Comparison of ENCODE assay signal across 13 cellular contexts in the genomic region with DNA sequence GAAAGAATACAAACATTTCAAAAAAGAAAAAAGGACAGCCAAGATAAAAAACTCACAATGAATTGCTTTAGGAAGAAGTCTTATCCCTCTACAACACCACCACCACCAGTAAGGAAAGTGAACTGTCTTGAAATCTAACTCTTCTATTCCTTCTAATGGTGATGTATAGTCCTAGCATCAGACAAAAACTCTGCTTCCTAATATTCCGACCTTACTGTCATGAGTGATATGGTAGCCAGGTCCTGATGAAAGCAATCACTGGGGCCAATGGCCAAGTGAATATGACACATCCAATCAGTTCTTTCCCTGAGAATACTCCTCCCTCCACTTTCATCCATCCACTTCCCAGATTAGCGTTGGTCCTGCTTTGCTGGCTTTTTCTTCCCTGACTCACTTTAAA. TPM values are rescaled to one million over a fixed set of nuclear protein-coding genes. Genes with fewer than 3 reads are reported as not detected.
A peak's percentile ranks its signal among the peaks of the same experiment; 100 is the strongest.
DNase-seq lines count a peak whose midpoint lies in the region; ATAC-seq and TF ChIP-seq lines count a peak whose summit lies in the region.
"Had no signal": no experiment of that assay in that cellular context is flagged by ENCODE, and none has a peak within 500 bp of the region (broad histone marks: within the 10 kb centered on the region; RNA-seq: fewer than 3 reads in every experiment).

No MANE protein-coding gene starts in this region.

- TF ChIP-seq CTCF in astrocyte of the cerebellum (IDR thresholded peaks at IDR 0.05; ENCODE audit: low read depth, low read length, missing control alignments) = no peak
- peak in 1 of 9 donors; percentile 6 for TF ChIP-seq CTCF in heart right ventricle (IDR thresholded peaks at IDR 0.05)

- no peak overlapping the region for H3K4me3 Mint-ChIP-seq in naive thymus-derived CD8-positive, alpha-beta T cell
- H3K4me3 Mint-ChIP-seq: CD4-positive, alpha-beta T cell; mesothelial cell of epicardium had no signal

- H3K4me3 ChIP-seq in H7 (ENCODE audit: insufficient read depth, low read depth, low read length) (no peak overlapping the region), astrocyte of the cerebellum (ENCODE audit: low read depth, low read length) (no peak overlapping the region), heart right ventricle (no peak overlapping the region), stomach smooth muscle (ENCODE audit: low read length in 2 of 2) (peak overlapping the region in 1 of 2 donors; percentile 50)

- peaks cover 6 to 27% (median 17%) of the 10 kb centered on the region in 9 donors for H3K4me1 ChIP-seq in heart right ventricle
- H3K4me1 ChIP-seq in stomach smooth muscle (ENCODE audit: control insufficient read depth, insufficient read depth, low read length) = peaks cover 12% of the 10 kb centered on the region

- peak overlapping the region in 8 of 10 donors; percentile 29 to 72 (median 56) for H3K27ac ChIP-seq in heart right ventricle
- H3K27ac ChIP-seq in stomach smooth muscle (ENCODE audit: low read length) = peak overlapping the region; percentile 87

- peaks cover 0 to 9% (median 4%) of the 10 kb centered on the region in 9 donors for H3K9me3 Mint-ChIP-seq in naive thymus-derived CD8-positive, alpha-beta T cell

- DNase-seq in H7 (peak; percentile 15), astrocyte of the cerebellum (ENCODE audit: low read depth) (peak; percentile 18), heart right ventricle (no peak), HPDE6-E6E7 (ENCODE audit: extremely low spot score) (no peak), ureter (ENCODE audit: low spot score) (no peak)
- DNase-seq in naive thymus-derived CD8-positive, alpha-beta T cell = no peak
- DNase-seq: activated naive CD4-positive, alpha-beta T cell; CD4-positive, alpha-beta T cell; effector CD8-positive, alpha-beta T cell; T-helper 1 cell had no signal

- in situ Hi-C loops in astrocyte of the cerebellum (cut with HindIII; ENCODE audit: low sequenced_read_pairs) = no loop called here

- H3K9ac ChIP-seq in stomach smooth muscle (ENCODE audit: low read length in 2 of 2) = no peak overlapping the region

- H3K9me3 ChIP-seq in heart right ventricle (peaks cover 0 to 5% (median 0%) of the 10 kb centered on the region in 11 donors), stomach smooth muscle (ENCODE audit: control insufficient read depth in 2 of 2, low read length in 2 of 2) (no peaks in the 10 kb centered on the region)

- 89% methylated on average over 2 of the region's 2 CpGs for WGBS in heart right ventricle, 2 donors

- POLR2A ChIA-PET in naive thymus-derived CD8-positive, alpha-beta T cell (lab: Charles Lee) = no interaction called here

- peaks cover 3% of the 10 kb centered on the region for H3K36me3 ChIP-seq in H7 (replicated peaks; ENCODE audit: control insufficient read depth, insufficient read depth, low read length)
- H3K36me3 ChIP-seq in heart right ventricle = peaks cover 0 to 67% (median 18%) of the 10 kb centered on the region in 9 donors
- peaks cover 3 to 7% of the 10 kb centered on the region in 2 donors for H3K36me3 ChIP-seq in stomach smooth muscle (ENCODE audit: control insufficient read depth in 2 of 2, insufficient read depth in 2 of 2, low read length in 2 of 2)

- H3K4me1 Mint-ChIP-seq in naive thymus-derived CD8-positive, alpha-beta T cell = peaks cover 0 to 2% (median 0%) of the 10 kb centered on the region in 4 donors

- no peaks in the 10 kb centered on the region for H3K27me3 Mint-ChIP-seq in naive thymus-derived CD8-positive, alpha-beta T cell
- H3K27me3 Mint-ChIP-seq: CD4-positive, alpha-beta T cell had no signal

- intact Hi-C loops in heart right ventricle (cut with DNase I) = no loop called here

- H3K27me3 ChIP-seq in H7 (ENCODE audit: control insufficient read depth, insufficient read depth, low read length) (no peaks in the 10 kb centered on the region), heart right ventricle (no peaks in the 10 kb centered on the region), stomach smooth muscle (ENCODE audit: control insufficient read depth in 1 of 2, insufficient read depth in 2 of 2, low read length in 2 of 2) (no peaks in the 10 kb centered on the region)

- ATAC-seq in heart right ventricle (peak in 5 of 8 donors; percentile 17 to 59 (median 28)), GM19023 (IDR thresholded peaks at IDR 0.05; ENCODE audit: unreplicated experiment) (no peak)
- no peak for ATAC-seq in naive thymus-derived CD8-positive, alpha-beta T cell

- H3K36me3 Mint-ChIP-seq in naive thymus-derived CD8-positive, alpha-beta T cell = peaks cover 27 to 80% (median 54%) of the 10 kb centered on the region in 3 donors

- no peak overlapping the region for H3K27ac Mint-ChIP-seq in naive thymus-derived CD8-positive, alpha-beta T cell
- H3K27ac Mint-ChIP-seq: CD4-positive, alpha-beta T cell had no signal

RNA-seq across cellular contexts. Expression of gene GK5, which starts 14.8 kb away (rescaled TPM):
- 6.6 and 7.2 TPM in 2 replicates for total RNA-seq in H7 (2014; rRNA removed; shearing (Covaris generic))
- total RNA-seq in heart right ventricle = 10 to 100 TPM in 6 of 10 donors, 1 to 10 TPM in 4; 6.4 to 12.7 (median 10.3) TPM
- polyA plus RNA-seq in heart right ventricle = 10 to 100 TPM in 1 of 2 donors, 1 to 10 TPM in 1; 2.6 to 11.5 TPM
- total RNA-seq in naive thymus-derived CD8-positive, alpha-beta T cell = 10 to 100 TPM; 18.0 to 18.5 TPM
- polyA plus RNA-seq in naive thymus-derived CD8-positive, alpha-beta T cell = 1 to 10 TPM; 3.3 to 6.4 (median 5.8) TPM
- total RNA-seq in ureter = 30.9 TPM

Comparison
In these comparisons a context has a peak if more than half of its experiments do, and no peak if none do; other contexts are left out.
1. DNase-seq: peak in H7 (single experiment) and astrocyte of the cerebellum (single experiment); none in heart right ventricle (0 of 2), HPDE6-E6E7 (single experiment), naive thymus-derived CD8-positive, alpha-beta T cell (0 of 10) and ureter (single experiment).
2. ATAC-seq: peak in heart right ventricle (5 of 8); none in naive thymus-derived CD8-positive, alpha-beta T cell (0 of 2) and GM19023 (single experiment).